In genomic region chr2:25462021-25462420, GRCh38 we compare ENCODE assay signal across 34 cellular contexts.
"Had no signal": no experiment of that assay in that cellular context is flagged by ENCODE, and none has a peak within 500 bp of the region (broad histone marks: within the 10 kb centered on the region; RNA-seq: fewer than 3 reads in every experiment).

No MANE protein-coding gene starts in this region.

- FAIRE-seq: astrocyte, TTC549 had no signal

- DNase-seq: activated B cell treated with CpG ODN at 0.5 μM for 24 hours; activated CD4-positive, alpha-beta memory T cell treated with anti-CD3 and anti-CD28 coated beads for 36 hours; activated CD4-positive, alpha-beta T cell treated with anti-CD3 and anti-CD28 coated beads for 4 hours; activated CD4-positive, alpha-beta T cell treated with anti-CD3 and anti-CD28 coated beads, Interleukin-2, amount 10 ng/mL, durations not matched to agents 24 days and 14 days; activated CD4-positive, alpha-beta T cell treated with anti-CD3 and anti-CD28 coated beads, Interleukin-2, amount 50 U/mL, for 1 hour; activated CD4-positive, alpha-beta T cell treated with anti-CD3 and anti-CD28 coated beads, Interleukin-2, amount 50 U/mL, for 4 hours; activated CD4-positive, CD25-positive, alpha-beta regulatory T cell treated with anti-CD3 and anti-CD28 coated beads, Interleukin-2, amount 50 U/mL, for 72 hours; activated CD8-positive, alpha-beta memory T cell treated with anti-CD3 and anti-CD28 coated beads, Interleukin-2, amount 50 U/mL, for 4 hours; activated CD8-positive, alpha-beta T cell treated with anti-CD3 and anti-CD28 coated beads for 36 hours; activated effector memory CD4-positive, alpha-beta T cell treated with anti-CD3 and anti-CD28 coated beads, Interleukin-2, amount 50 U/mL, for 16 hours; activated gamma-delta T cell treated with Interleukin-2 at 50 U/mL for 16 hours; activated naive CD4-positive, alpha-beta T cell; activated naive CD4-positive, alpha-beta T cell treated with anti-CD3 and anti-CD28 coated beads for 36 hours; activated naive CD4-positive, alpha-beta T cell treated with anti-CD3 and anti-CD28 coated beads, Interleukin-2, amount 50 U/mL, for 16 hours; activated naive CD8-positive, alpha-beta T cell treated with anti-CD3 and anti-CD28 coated beads for 36 hours; activated T-cell treated with anti-CD3 and anti-CD28 coated beads for 4 hours; activated T-cell treated with anti-CD3 and anti-CD28 coated beads, Interleukin-2, amount 50 U/mL, for 1 hour; activated T-cell treated with anti-CD3 and anti-CD28 coated beads, Interleukin-2, amount 50 U/mL, for 4 hours; activated T-cell treated with anti-CD3 and anti-CD28 coated beads, Interleukin-2, amount 50 U/mL, for 72 hours; adrenal gland; amniotic stem cell; aorta; body of pancreas; brain microvascular endothelial cell; central memory CD4-positive, alpha-beta T cell; T-helper 1 cell; T-helper 2 cell; T-helper 9 cell had no signal

- H3K4me3 ChIP-seq: adrenal gland, body of pancreas, breast epithelium had no signal

- H3K27ac ChIP-seq: adrenal gland, body of pancreas, brain microvascular endothelial cell, breast epithelium, VCaP had no signal

- H3K4me1 ChIP-seq: adrenal gland, body of pancreas, breast epithelium had no signal

- H3K9me3 ChIP-seq: adrenal gland, body of pancreas, breast epithelium had no signal

- H3K27me3 ChIP-seq: adrenal gland, body of pancreas, brain microvascular endothelial cell, breast epithelium had no signal

- ATAC-seq: activated CD8-positive, alpha-beta T cell treated with anti-CD3 and anti-CD28 coated beads for 36 hours; activated naive CD4-positive, alpha-beta T cell treated with anti-CD3 and anti-CD28 coated beads, Interleukin-2, amount 50 U/mL, for 72 hours; activated T-cell treated with anti-CD3 and anti-CD28 coated beads, Interleukin-2, amount 50 U/mL, for 4 hours; activated T-cell treated with anti-CD3 and anti-CD28 coated beads, Interleukin-2, amount 50 U/mL, for 72 hours; activated T-helper 17 cell treated with anti-CD3 and anti-CD28 coated beads, Interleukin-2, amount 50 U/mL, for 72 hours; body of pancreas had no signal

- H3K36me3 ChIP-seq: adrenal gland, brain microvascular endothelial cell, breast epithelium had no signal
